22 cellular contexts compared by ENCODE assay signal in the genomic region with DNA sequence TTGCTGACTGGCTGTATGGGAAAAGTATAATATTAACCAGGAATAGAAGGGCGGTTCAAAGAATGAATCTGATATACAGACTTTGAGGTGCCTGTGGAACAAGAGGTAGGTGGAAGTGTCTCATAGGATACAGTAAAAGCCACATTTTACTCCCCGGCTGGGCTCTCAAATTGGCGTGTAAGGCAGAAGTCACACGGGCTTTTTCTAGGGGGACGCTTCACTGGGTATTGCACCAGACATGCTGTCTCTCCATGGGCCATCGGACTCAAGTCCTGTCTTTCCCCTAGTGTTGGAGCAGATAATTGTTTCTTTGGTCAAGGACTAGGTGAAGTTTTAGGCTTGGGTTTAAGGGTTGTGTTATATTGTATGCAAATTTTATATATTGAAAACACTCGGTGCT. TPM values are rescaled to one million over a fixed set of nuclear protein-coding genes. Genes with fewer than 3 reads are reported as not detected.
A peak's percentile ranks its signal among the peaks of the same experiment; 100 is the strongest.
DNase-seq lines count a peak whose midpoint lies in the region; ATAC-seq, FAIRE-seq and TF ChIP-seq lines count a peak whose summit lies in the region.
"Had no signal": no experiment of that assay in that cellular context is flagged by ENCODE, and none has a peak within 500 bp of the region (broad histone marks: within the 10 kb centered on the region; RNA-seq: fewer than 3 reads in every experiment).

No MANE protein-coding gene starts in this region.

- H3K9me3 Mint-ChIP-seq in natural killer cell treated with Interleukin-12 subunit alpha and Interleukin-12 subunit beta and Interleukin-15 and Interleukin-18, amount 100 ng/mL, for 72 hours = no peaks in the 10 kb centered on the region
- no peaks in the 10 kb centered on the region for H3K9me3 Mint-ChIP-seq in natural killer cell
- H3K9me3 Mint-ChIP-seq: activated CD4-positive, alpha-beta memory T cell treated with anti-CD3 and anti-CD28 coated beads for 36 hours; activated naive CD8-positive, alpha-beta T cell treated with anti-CD3 and anti-CD28 coated beads, Interleukin-2, amount 50 U/mL, for 24 hours had no signal

- CTCF ChIA-PET in mammary epithelial cell (lab: Charles Lee; ENCODE audit: low non-redundant PET) = no interaction called here

- no peaks in the 10 kb centered on the region for H3K36me3 Mint-ChIP-seq in natural killer cell treated with Interleukin-12 subunit alpha and Interleukin-12 subunit beta and Interleukin-15 and Interleukin-18, amount 100 ng/mL, for 72 hours
- no peaks in the 10 kb centered on the region for H3K36me3 Mint-ChIP-seq in natural killer cell
- H3K36me3 Mint-ChIP-seq: activated CD4-positive, alpha-beta memory T cell treated with anti-CD3 and anti-CD28 coated beads for 36 hours had no signal

- no TSS peak for BruUV-seq in mammary epithelial cell (replicated peaks; lab: Mats Ljungman, UMichigan)

- H3K4me3 ChIP-seq in mammary epithelial cell (replicated peaks in 1 of 3; ENCODE audit: insufficient read depth in 1 of 3, low read depth in 2 of 3, low read length in 3 of 3) = no peak overlapping the region
- H3K4me3 ChIP-seq in Karpas-422 (ENCODE audit: low read length) = no peak overlapping the region
- H3K4me3 ChIP-seq in ascending aorta = no peak overlapping the region
- H3K4me3 ChIP-seq: body of pancreas, lung had no signal

- H3K79me2 ChIP-seq in mammary epithelial cell (ENCODE audit: insufficient read depth, low read length) = peaks cover 46% of the 10 kb centered on the region
- no peaks in the 10 kb centered on the region for H3K79me2 ChIP-seq in Karpas-422 (ENCODE audit: low read length)

- in situ Hi-C loops in mammary epithelial cell (cut with MboI; ENCODE audit: low sequenced_read_pairs in 2 of 2) = no loop called here

- no peak for TF ChIP-seq POLR2A in H54 (IDR thresholded peaks at IDR 0.05; ENCODE audit: low read depth, low read length)

- H3K4me1 ChIP-seq in mammary epithelial cell (ENCODE audit: insufficient read depth, low read length) (peaks cover 41% of the 10 kb centered on the region), Karpas-422 (ENCODE audit: low read length) (no peaks in the 10 kb centered on the region), ascending aorta (no peaks in the 10 kb centered on the region)
- H3K4me1 ChIP-seq: BE2C, body of pancreas had no signal

- dilution Hi-C loops in mammary epithelial cell (cut with HindIII; ENCODE audit: low sequenced_read_pairs) = no loop called here

- no peaks in the 10 kb centered on the region for H3K36me3 ChIP-seq in mammary epithelial cell (ENCODE audit: insufficient read depth, low read length)
- H3K36me3 ChIP-seq in Karpas-422 (ENCODE audit: insufficient read depth, low read length) = no peaks in the 10 kb centered on the region
- no peaks in the 10 kb centered on the region for H3K36me3 ChIP-seq in ascending aorta
- H3K36me3 ChIP-seq: BE2C had no signal

- H3K4me1 Mint-ChIP-seq in natural killer cell treated with Interleukin-12 subunit alpha and Interleukin-12 subunit beta and Interleukin-15 and Interleukin-18, amount 100 ng/mL, for 72 hours (ENCODE audit: low read depth in 2 of 2) = peaks cover 47 to 52% of the 10 kb centered on the region in 2 donors
- peaks cover 55 to 60% of the 10 kb centered on the region in 2 donors for H3K4me1 Mint-ChIP-seq in natural killer cell

- H3K9me3 ChIP-seq in mammary epithelial cell (replicated peaks; ENCODE audit: insufficient read depth, low read length) = no peaks in the 10 kb centered on the region
- no peaks in the 10 kb centered on the region for H3K9me3 ChIP-seq in Karpas-422 (ENCODE audit: low read length)
- no peaks in the 10 kb centered on the region for H3K9me3 ChIP-seq in ascending aorta
- H3K9me3 ChIP-seq: BE2C, body of pancreas had no signal

- no peak overlapping the region for H2AFZ ChIP-seq in mammary epithelial cell (ENCODE audit: low read depth, low read length)
- H2AFZ ChIP-seq in Karpas-422 (ENCODE audit: low read length) = no peak overlapping the region

- FAIRE-seq in H54 (lab: Jason Lieb, UNC) = no peak

- H4K20me1 ChIP-seq in mammary epithelial cell (ENCODE audit: insufficient read depth, low read length) (no peaks in the 10 kb centered on the region), Karpas-422 (ENCODE audit: insufficient read depth, low read depth, low read length) (no peaks in the 10 kb centered on the region)

- no peak for ATAC-seq in natural killer cell treated with Interleukin-12 subunit alpha and Interleukin-12 subunit beta and Interleukin-15 and Interleukin-18, amount 100 ng/mL, for 72 hours
- no peak for ATAC-seq in natural killer cell
- ATAC-seq in Right ventricle myocardium superior (ENCODE audit: poor library complexity) = no peak
- ATAC-seq: body of pancreas, esophagus mucosa, HCT116 had no signal

- intact Hi-C loops in natural killer cell (cut with micrococcal nuclease) (no loop called here), mammary epithelial cell (cut with micrococcal nuclease) (loop anchor here (10.0 kb wide), 1 partner anchor 344 kb away; no protein-coding TSS in a partner anchor), ascending aorta (cut with DNase I) (no loop called here), Right ventricle myocardium superior (cut with DNase I) (no loop called here)

- H3K27me3 ChIP-seq in mammary epithelial cell (ENCODE audit: insufficient read depth, low read length) (no peaks in the 10 kb centered on the region), Karpas-422 (ENCODE audit: low read length) (no peaks in the 10 kb centered on the region), ascending aorta (no peaks in the 10 kb centered on the region)
- H3K27me3 ChIP-seq: body of pancreas had no signal

- peak overlapping the region; percentile 73 to 79 for H3K27ac Mint-ChIP-seq in natural killer cell treated with Interleukin-12 subunit alpha and Interleukin-12 subunit beta and Interleukin-15 and Interleukin-18, amount 100 ng/mL, for 72 hours
- H3K27ac Mint-ChIP-seq in natural killer cell = peak overlapping the region in 1 of 2 donors; percentile 76

- H3K27ac ChIP-seq in mammary epithelial cell (ENCODE audit: insufficient read depth, low read depth, low read length) (peak overlapping the region; percentile 88), Karpas-422 (ENCODE audit: low read length) (no peak overlapping the region), ascending aorta (no peak overlapping the region)
- H3K27ac ChIP-seq: body of pancreas had no signal

- H3K4me2 ChIP-seq in mammary epithelial cell (ENCODE audit: insufficient read depth, low read depth, low read length) = no peak overlapping the region
- H3K4me2 ChIP-seq in Karpas-422 (ENCODE audit: low read depth, low read length, poor library complexity, severe bottlenecking) = no peak overlapping the region

- no peak for DNase-seq in natural killer cell treated with Interleukin-12 subunit alpha and Interleukin-12 subunit beta and Interleukin-15 and Interleukin-18, amount 100 ng/mL, for 72 hours (ENCODE audit: low spot score)
- no peak for DNase-seq in natural killer cell
- no peak for DNase-seq in mammary epithelial cell
- peak; percentile 65 for DNase-seq in left kidney (ENCODE audit: low read depth, low spot score)
- no peak for DNase-seq in Karpas-422
- DNase-seq in ascending aorta (ENCODE audit: low spot score in 2 of 2) = no peak
- no peak for DNase-seq in Right ventricle myocardium superior
- no peak for DNase-seq in H54 (ENCODE audit: insufficient read length, low spot score)
- DNase-seq: activated effector memory CD4-positive, alpha-beta T cell treated with Interleukin-2 at 50 U/mL for 16 hours; activated naive CD8-positive, alpha-beta T cell treated with anti-CD3 and anti-CD28 coated beads, Interleukin-2, amount 50 U/mL, for 24 hours; BE2C; Calu3; effector CD4-positive, alpha-beta T cell; foreskin melanocyte; NCI-H2029 treated with DMSO at 0.1 percent for 48 hours; NCI-H2227 treated with DMSO at 0.1 percent for 48 hours; T-helper 9 cell had no signal

- no peaks in the 10 kb centered on the region for H3K27me3 Mint-ChIP-seq in natural killer cell treated with Interleukin-12 subunit alpha and Interleukin-12 subunit beta and Interleukin-15 and Interleukin-18, amount 100 ng/mL, for 72 hours
- H3K27me3 Mint-ChIP-seq in natural killer cell (ENCODE audit: low read depth in 2 of 2) = no peaks in the 10 kb centered on the region

- TF ChIP-seq CTCF in natural killer cell (IDR thresholded peaks at IDR 0.05) (no peak), mammary epithelial cell (conservative IDR thresholded peaks at IDR 0.05 in 1 of 2, IDR thresholded peaks at IDR 0.05 in 1 of 2; ENCODE audit: extremely low read depth in 1 of 2, insufficient read depth in 1 of 2, low read depth in 1 of 2, low read length in 2 of 2) (no peak), ascending aorta (IDR thresholded peaks at IDR 0.05) (no peak)

- WGBS in mammary epithelial cell (ENCODE audit: low coverage, missing lambda C conversion rate) = 99% methylated on average over 7 of the region's 7 CpGs

- H3K9ac ChIP-seq in mammary epithelial cell (ENCODE audit: insufficient read depth, low read length) (no peak overlapping the region), Karpas-422 (ENCODE audit: low read length) (no peak overlapping the region)

- peak overlapping the region; percentile 67 for H3K4me3 Mint-ChIP-seq in natural killer cell treated with Interleukin-12 subunit alpha and Interleukin-12 subunit beta and Interleukin-15 and Interleukin-18, amount 100 ng/mL, for 72 hours
- H3K4me3 Mint-ChIP-seq in natural killer cell = no peak overlapping the region

- no peaks in the 10 kb centered on the region for H3K9me2 ChIP-seq in Karpas-422 (replicated peaks; ENCODE audit: insufficient read depth, low read length)

RNA-seq across cellular contexts. Expression of a gene that starts 9.1 kb away (rescaled TPM):
- 1 to 10 TPM; 1.8 to 3.5 TPM for total RNA-seq in natural killer cell treated with Interleukin-12 subunit alpha and Interleukin-12 subunit beta and Interleukin-15 and Interleukin-18, amount 100 ng/mL, for 72 hours
- 10 to 100 TPM; 20.1 to 29.3 (median 21.6) TPM for total RNA-seq in natural killer cell
- total RNA-seq in mammary epithelial cell = 10 to 100 TPM in 1 of 2 donors, 1 to 10 TPM in 1; 1.3 to 22.7 TPM
- polyA plus RNA-seq in mammary epithelial cell = 9.3 TPM
- 10.5 TPM for polyA minus RNA-seq in mammary epithelial cell
- 0.79 and 0.82 TPM in 2 replicates for total RNA-seq in Karpas-422 (2014; rRNA removed; shearing (Covaris generic); ENCODE audit: low replicate concordance)
- 11.0 TPM for total RNA-seq in ascending aorta
- total RNA-seq in Right ventricle myocardium superior = 1.5 TPM
